ENCODE assay signal across 33 cellular contexts in the genomic region with DNA sequence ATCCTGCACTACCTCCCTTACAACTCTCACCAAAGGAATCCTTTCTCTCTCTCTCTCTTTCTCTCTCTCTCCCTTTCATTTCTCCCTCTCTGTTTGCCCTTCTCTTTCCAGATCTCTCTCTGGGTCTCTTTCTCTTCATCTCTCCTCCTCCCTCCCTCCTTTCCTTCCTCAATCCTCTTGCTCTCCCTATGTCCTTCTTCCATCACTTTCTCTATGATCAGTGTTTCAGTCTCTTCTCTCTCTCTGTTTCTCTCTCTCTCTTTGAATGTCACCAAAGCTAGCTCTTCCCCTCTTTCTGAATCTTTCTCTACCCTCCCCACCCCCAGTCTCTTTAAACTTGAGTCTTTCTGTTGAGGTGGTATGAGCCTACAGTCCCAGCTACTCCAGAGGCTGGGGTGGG. TPM values are rescaled to one million over a fixed set of nuclear protein-coding genes. Genes with fewer than 3 reads are reported as not detected.
"Had no signal": no experiment of that assay in that cellular context is flagged by ENCODE, and none has a peak within 500 bp of the region (broad histone marks: within the 10 kb centered on the region; RNA-seq: fewer than 3 reads in every experiment).

No MANE protein-coding gene starts in this region.

- H3K36me3 ChIP-seq: ascending aorta, esophagus muscularis mucosa, heart left ventricle had no signal

- H3K4me1 ChIP-seq: ascending aorta, esophagus muscularis mucosa, heart left ventricle had no signal

- H3K9me3 ChIP-seq: ascending aorta, esophagus muscularis mucosa, heart left ventricle had no signal

- H3K27me3 ChIP-seq: ascending aorta had no signal

- H3K27ac ChIP-seq: ascending aorta, coronary artery, dorsolateral prefrontal cortex, esophagus muscularis mucosa, heart left ventricle, VCaP had no signal

- H3K4me3 ChIP-seq: ascending aorta, coronary artery, dorsolateral prefrontal cortex, esophagus muscularis mucosa, heart left ventricle had no signal

- DNase-seq: activated CD4-positive, alpha-beta memory T cell treated with anti-CD3 and anti-CD28 coated beads, Interleukin-2, amount 10 ng/mL, durations not matched to agents 7 days and 5 days; activated CD4-positive, alpha-beta T cell treated with anti-CD3 and anti-CD28 coated beads for 1 hour; activated CD4-positive, alpha-beta T cell treated with anti-CD3 and anti-CD28 coated beads for 4 hours; activated CD4-positive, alpha-beta T cell treated with anti-CD3 and anti-CD28 coated beads, Interleukin-2, amount 10 ng/mL, durations not matched to agents 7 days and 5 days; activated CD4-positive, alpha-beta T cell treated with anti-CD3 and anti-CD28 coated beads, Interleukin-2, amount 50 U/mL, for 4 hours; activated CD8-positive, alpha-beta memory T cell treated with anti-CD3 and anti-CD28 coated beads, Interleukin-2, amount 50 U/mL, for 48 hours; activated gamma-delta T cell; activated naive CD4-positive, alpha-beta T cell; activated naive CD4-positive, alpha-beta T cell treated with anti-CD3 and anti-CD28 coated beads, Interleukin-2, amount 10 ng/mL, durations not matched to agents 7 days and 5 days; activated naive CD8-positive, alpha-beta T cell treated with anti-CD3 and anti-CD28 coated beads, Interleukin-2, amount 10 ng/mL, durations not matched to agents 7 days and 5 days; activated T-cell treated with anti-CD3 and anti-CD28 coated beads for 4 hours; activated T-cell treated with anti-CD3 and anti-CD28 coated beads, Interleukin-2, amount 50 U/mL, for 24 hours; activated T-cell treated with anti-CD3 and anti-CD28 coated beads, Interleukin-2, amount 50 U/mL, for 72 hours; dorsolateral prefrontal cortex; effector memory CD4-positive, alpha-beta T cell; endodermal cell; erythroblast; glutamatergic neuron; heart left ventricle; T-helper 2 cell had no signal

- ATAC-seq: activated naive CD4-positive, alpha-beta T cell treated with anti-CD3 and anti-CD28 coated beads, Interleukin-2, amount 50 U/mL, for 72 hours; activated T-cell treated with anti-CD3 and anti-CD28 coated beads, Interleukin-2, amount 50 U/mL, for 72 hours; heart left ventricle; WTC11 had no signal

RNA-seq across cellular contexts. Expression of a gene that starts 19.8 kb away (rescaled TPM):
- total RNA-seq: activated CD4-positive, alpha-beta memory T cell treated with anti-CD3 and anti-CD28 coated beads, Interleukin-2, amount 10 ng/mL, durations not matched to agents 7 days and 5 days; activated CD4-positive, alpha-beta T cell treated with anti-CD3 and anti-CD28 coated beads, Interleukin-2, amount 10 ng/mL, durations not matched to agents 7 days and 5 days; activated naive CD4-positive, alpha-beta T cell treated with anti-CD3 and anti-CD28 coated beads, Interleukin-2, amount 50 U/mL, for 72 hours; activated naive CD8-positive, alpha-beta T cell treated with anti-CD3 and anti-CD28 coated beads, Interleukin-2, amount 10 ng/mL, durations not matched to agents 7 days and 5 days; activated T-cell treated with anti-CD3 and anti-CD28 coated beads, Interleukin-2, amount 50 U/mL, for 72 hours; ascending aorta; bronchial epithelial cell; cardiac septum; endodermal cell; esophagus muscularis mucosa; fibroblast of lung; fibroblast of villous mesenchyme; frontal cortex; heart left ventricle; T-helper 1 cell treated with Interleukin-12 subunit alpha and Interleukin-12 subunit beta and Interleukin-4 antibody, amounts not matched to agents 30 ng/mL and 1 ng/mL, for 36 hours had no signal
- polyA plus RNA-seq: fibroblast of lung, heart left ventricle had no signal

RNA-seq across cellular contexts. Expression of a gene that starts 21.8 kb away (rescaled TPM):
- total RNA-seq: activated CD4-positive, alpha-beta memory T cell treated with anti-CD3 and anti-CD28 coated beads, Interleukin-2, amount 10 ng/mL, durations not matched to agents 7 days and 5 days; activated CD4-positive, alpha-beta T cell treated with anti-CD3 and anti-CD28 coated beads, Interleukin-2, amount 10 ng/mL, durations not matched to agents 7 days and 5 days; activated naive CD4-positive, alpha-beta T cell treated with anti-CD3 and anti-CD28 coated beads, Interleukin-2, amount 50 U/mL, for 72 hours; activated naive CD8-positive, alpha-beta T cell treated with anti-CD3 and anti-CD28 coated beads, Interleukin-2, amount 10 ng/mL, durations not matched to agents 7 days and 5 days; activated T-cell treated with anti-CD3 and anti-CD28 coated beads, Interleukin-2, amount 50 U/mL, for 72 hours; ascending aorta; cardiac septum; cerebellum; endodermal cell; esophagus muscularis mucosa; fibroblast of lung; fibroblast of villous mesenchyme; frontal cortex; T-helper 1 cell treated with Interleukin-12 subunit alpha and Interleukin-12 subunit beta and Interleukin-4 antibody, amounts not matched to agents 30 ng/mL and 1 ng/mL, for 36 hours had no signal
- polyA plus RNA-seq: heart left ventricle had no signal

RNA-seq across cellular contexts. Expression of a gene that starts 38.4 kb away (rescaled TPM):
- total RNA-seq: activated CD4-positive, alpha-beta memory T cell treated with anti-CD3 and anti-CD28 coated beads, Interleukin-2, amount 10 ng/mL, durations not matched to agents 7 days and 5 days; activated CD4-positive, alpha-beta T cell treated with anti-CD3 and anti-CD28 coated beads, Interleukin-2, amount 10 ng/mL, durations not matched to agents 7 days and 5 days; activated naive CD4-positive, alpha-beta T cell treated with anti-CD3 and anti-CD28 coated beads, Interleukin-2, amount 50 U/mL, for 72 hours; activated naive CD8-positive, alpha-beta T cell treated with anti-CD3 and anti-CD28 coated beads, Interleukin-2, amount 10 ng/mL, durations not matched to agents 7 days and 5 days; activated T-cell treated with anti-CD3 and anti-CD28 coated beads, Interleukin-2, amount 50 U/mL, for 72 hours; ascending aorta; cardiac septum; cerebellum; esophagus muscularis mucosa; fibroblast of lung; fibroblast of villous mesenchyme; frontal cortex; heart left ventricle; T-helper 1 cell treated with Interleukin-12 subunit alpha and Interleukin-12 subunit beta and Interleukin-4 antibody, amounts not matched to agents 30 ng/mL and 1 ng/mL, for 36 hours had no signal
- polyA plus RNA-seq: fibroblast of lung, heart left ventricle had no signal

RNA-seq across cellular contexts. Expression of a gene that starts 52.7 kb away (rescaled TPM):
- total RNA-seq: activated CD4-positive, alpha-beta memory T cell treated with anti-CD3 and anti-CD28 coated beads, Interleukin-2, amount 10 ng/mL, durations not matched to agents 7 days and 5 days; activated CD4-positive, alpha-beta T cell treated with anti-CD3 and anti-CD28 coated beads, Interleukin-2, amount 10 ng/mL, durations not matched to agents 7 days and 5 days; activated naive CD4-positive, alpha-beta T cell treated with anti-CD3 and anti-CD28 coated beads, Interleukin-2, amount 50 U/mL, for 72 hours; activated naive CD8-positive, alpha-beta T cell treated with anti-CD3 and anti-CD28 coated beads, Interleukin-2, amount 10 ng/mL, durations not matched to agents 7 days and 5 days; activated T-cell treated with anti-CD3 and anti-CD28 coated beads, Interleukin-2, amount 50 U/mL, for 72 hours; ascending aorta; cardiac septum; cerebellum; endodermal cell; fibroblast of lung; fibroblast of villous mesenchyme; frontal cortex; T-helper 1 cell treated with Interleukin-12 subunit alpha and Interleukin-12 subunit beta and Interleukin-4 antibody, amounts not matched to agents 30 ng/mL and 1 ng/mL, for 36 hours had no signal
- polyA plus RNA-seq: fibroblast of lung, heart left ventricle had no signal

RNA-seq across cellular contexts. Expression of a gene that starts 57.8 kb away (rescaled TPM):
- total RNA-seq: activated CD4-positive, alpha-beta T cell treated with anti-CD3 and anti-CD28 coated beads, Interleukin-2, amount 10 ng/mL, durations not matched to agents 7 days and 5 days; ascending aorta; cardiac septum; esophagus muscularis mucosa; fibroblast of lung; fibroblast of villous mesenchyme; frontal cortex; heart left ventricle; T-helper 1 cell treated with Interleukin-12 subunit alpha and Interleukin-12 subunit beta and Interleukin-4 antibody, amounts not matched to agents 30 ng/mL and 1 ng/mL, for 36 hours; WTC11 had no signal
- polyA plus RNA-seq: fibroblast of lung, heart left ventricle had no signal
